ENCODE assay signal across 8 cellular contexts in the genomic region with DNA sequence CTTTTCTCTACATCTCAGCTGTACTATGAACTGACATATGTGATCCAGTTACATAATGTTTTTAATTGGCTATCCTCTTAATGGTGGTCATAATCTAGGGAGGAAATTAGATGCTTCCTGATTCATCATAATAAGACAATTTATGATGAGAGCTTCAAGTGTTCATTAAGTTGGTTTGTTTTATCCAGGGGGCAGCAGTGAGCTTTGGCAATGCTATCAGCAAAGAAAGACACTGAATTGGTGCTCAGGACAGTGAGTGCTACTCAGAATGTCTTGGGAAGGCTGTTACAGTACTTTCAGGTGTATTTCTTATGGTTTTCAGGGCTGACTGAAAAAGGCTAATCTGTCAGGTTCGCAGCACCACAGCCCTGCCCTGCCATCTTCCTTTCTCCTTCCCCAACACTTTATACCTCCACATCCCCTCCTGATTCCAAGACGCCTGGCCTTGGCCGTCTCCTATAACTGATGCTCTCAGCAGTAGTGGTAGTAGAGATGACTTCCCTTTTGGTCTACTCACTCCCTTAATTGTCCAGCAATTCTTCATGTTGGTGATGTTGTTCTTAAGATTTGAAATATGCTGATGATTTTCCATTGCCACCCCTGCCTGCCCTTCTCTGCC.
DNase-seq lines count a peak whose midpoint lies in the region; ATAC-seq and TF ChIP-seq lines count a peak whose summit lies in the region.

No MANE protein-coding gene starts in this region.

- ATAC-seq in GM21723 (IDR thresholded peaks at IDR 0.05; ENCODE audit: unreplicated experiment) (peak; percentile 52), GM19328 (IDR thresholded peaks at IDR 0.05; ENCODE audit: unreplicated experiment) (no peak)

- H3K4me3 ChIP-seq in retinal pigment epithelial cell (ENCODE audit: low read length) = no peak overlapping the region

- TF ChIP-seq CTCF in retinal pigment epithelial cell (conservative IDR thresholded peaks at IDR 0.05; ENCODE audit: low read depth, low read length) = peak; percentile 65

- peak; percentile 68 for DNase-seq in Daoy (ENCODE audit: low read depth)
- peak; percentile 5 for DNase-seq in NCI-H774 (lab: John Stamatoyannopoulos, UW)
- peak; percentile 16 for DNase-seq in activated T-helper 1 cell treated with Interleukin-2 at 50 U/mL for 16 hours (ENCODE audit: low read depth)
- peak; percentile 47 for DNase-seq in germinal center (ENCODE audit: low spot score)
- DNase-seq in retinal pigment epithelial cell (ENCODE audit: low read depth) = no peak
- DNase-seq in cerebellar nuclear complex (lab: John Stamatoyannopoulos, UW) = no peak

Comparison
In these comparisons a context has a peak if more than half of its experiments do, and no peak if none do; other contexts are left out.
1. DNase-seq: peak in Daoy (single experiment), NCI-H774 (single experiment), activated T-helper 1 cell treated with Interleukin-2 at 50 U/mL for 16 hours (single experiment) and germinal center (single experiment); none in retinal pigment epithelial cell (single experiment) and cerebellar nuclear complex (0 of 2).